25 cellular contexts compared by ENCODE assay signal in genomic region chr7:17654940-17655339, GRCh38.
DNase-seq lines count a peak whose midpoint lies in the region; ATAC-seq and TF ChIP-seq lines count a peak whose summit lies in the region.
"Had no signal": no experiment of that assay in that cellular context is flagged by ENCODE, and none has a peak within 500 bp of the region (broad histone marks: within the 10 kb centered on the region; RNA-seq: fewer than 3 reads in every experiment).

No MANE protein-coding gene starts in this region.

- peaks cover 0 to 32% (median 11%) of the 10 kb centered on the region in 11 experiments; a peak in 14 of 22 replicates for H3K9me3 ChIP-seq in BLaER1 treated with 17β-estradiol and CSF1 and Interleukin-3, amounts not matched to agents 10 nM and 100 nM (replicated peaks in 1 of 11)
- no peaks in the 10 kb centered on the region for H3K9me3 ChIP-seq in osteoblast (ENCODE audit: low read depth, low read length)
- H3K9me3 ChIP-seq: ascending aorta, SJCRH30, suprapubic skin had no signal

- H3K36me3 ChIP-seq in BLaER1 treated with 17β-estradiol and CSF1 and Interleukin-3, amounts not matched to agents 10 nM and 100 nM: no peaks in the 10 kb centered on the region
- H3K36me3 ChIP-seq in KMS-11 (ENCODE audit: insufficient read depth) (no peaks in the 10 kb centered on the region), osteoblast (ENCODE audit: insufficient read depth, low read length) (no peaks in the 10 kb centered on the region)
- H3K36me3 ChIP-seq: ascending aorta, heart left ventricle, SJCRH30, suprapubic skin had no signal

- peaks cover 6 to 47% (median 10%) of the 10 kb centered on the region in 10 experiments; a peak in 16 of 20 replicates for H3K4me1 ChIP-seq in BLaER1 treated with 17β-estradiol and CSF1 and Interleukin-3, amounts not matched to agents 10 nM and 100 nM
- peaks cover 62% of the 10 kb centered on the region for H3K4me1 ChIP-seq in KMS-11 (ENCODE audit: low read depth, poor library complexity, severe bottlenecking)
- H3K4me1 ChIP-seq in osteoblast (ENCODE audit: insufficient read depth, low read length): peaks cover 20% of the 10 kb centered on the region

- H3K4me3 ChIP-seq in BLaER1 treated with 17β-estradiol and CSF1 and Interleukin-3, amounts not matched to agents 10 nM and 100 nM: no peak overlapping the region
- H3K4me3 ChIP-seq in KMS-11 (IDR thresholded peaks at IDR 0.05; ENCODE audit: insufficient read depth, low read depth, low read length) (no peak overlapping the region), osteoblast (ENCODE audit: insufficient read depth, low read length) (no peak overlapping the region)
- H3K4me3 ChIP-seq: ascending aorta, heart left ventricle, SJCRH30, suprapubic skin had no signal

- peak overlapping the region; percentile 60 for H2AFZ ChIP-seq in KMS-11 (ENCODE audit: low read depth)
- H2AFZ ChIP-seq in osteoblast (ENCODE audit: low read length): peak overlapping the region; percentile 19

- no peak for ATAC-seq in GM18909 (IDR thresholded peaks at IDR 0.05; ENCODE audit: poor library complexity, unreplicated experiment)
- no peak for ATAC-seq in HG02642 (IDR thresholded peaks at IDR 0.05; ENCODE audit: poor library complexity, unreplicated experiment)
- ATAC-seq: activated CD8-positive, alpha-beta T cell treated with anti-CD3 and anti-CD28 coated beads, Interleukin-2, amount 10 ng/mL, durations not matched to agents 7 days and 5 days; CD8-positive, alpha-beta T cell; effector memory CD8-positive, alpha-beta T cell; heart left ventricle; natural killer cell had no signal

- peak overlapping the region in 3 of 11 experiments; percentile 60 to 68 (median 64); a peak in 5 of 22 replicates for H3K9ac ChIP-seq in BLaER1 treated with 17β-estradiol and CSF1 and Interleukin-3, amounts not matched to agents 10 nM and 100 nM
- H3K9ac ChIP-seq in KMS-11: peak overlapping the region; percentile 62; the same call in 1 of the 2 replicates

- H3K27ac ChIP-seq in BLaER1 treated with 17β-estradiol and CSF1 and Interleukin-3, amounts not matched to agents 10 nM and 100 nM: peak overlapping the region in 4 of 11 experiments; percentile 48 to 84 (median 75); a peak in 7 of 22 replicates
- H3K27ac ChIP-seq in KMS-11 (peak overlapping the region; percentile 98), osteoblast (ENCODE audit: low read depth, low read length) (no peak overlapping the region)
- H3K27ac ChIP-seq: ascending aorta, SJCRH30, suprapubic skin had no signal

- no peak for TF ChIP-seq CTCF in KMS-11 (conservative IDR thresholded peaks at IDR 0.05; ENCODE audit: low read depth, low read length)
- TF ChIP-seq CTCF in osteoblast (IDR thresholded peaks at IDR 0.05; ENCODE audit: extremely low read depth, low read depth, low read length): no peak

- no peaks in the 10 kb centered on the region for H3K27me3 ChIP-seq in BLaER1 treated with 17β-estradiol and CSF1 and Interleukin-3, amounts not matched to agents 10 nM and 100 nM
- no peaks in the 10 kb centered on the region for H3K27me3 ChIP-seq in KMS-11 (ENCODE audit: insufficient read depth, low read depth)
- H3K27me3 ChIP-seq in osteoblast (ENCODE audit: insufficient read depth, low read length): no peaks in the 10 kb centered on the region
- H3K27me3 ChIP-seq: ascending aorta, heart left ventricle, SJCRH30, suprapubic skin had no signal

- H3K4me2 ChIP-seq in BLaER1 treated with 17β-estradiol and CSF1 and Interleukin-3, amounts not matched to agents 10 nM and 100 nM: peak overlapping the region; percentile 10 to 85 (median 47); a peak in 18 of 22 replicates
- peak overlapping the region; percentile 47 for H3K4me2 ChIP-seq in KMS-11
- H3K4me2 ChIP-seq in osteoblast (ENCODE audit: insufficient read depth, low read length): no peak overlapping the region

- H3K79me2 ChIP-seq in KMS-11 (ENCODE audit: insufficient read depth, low read depth) (no peaks in the 10 kb centered on the region), osteoblast (ENCODE audit: insufficient read depth, low read length) (no peaks in the 10 kb centered on the region)

- DNase-seq in dermis blood vessel endothelial cell (peak; percentile 8), osteoblast (ENCODE audit: insufficient read length, low spot score, missing footprints) (no peak), DMS 273 treated with DMSO at 0.1 percent for 48 hours (lab: John Stamatoyannopoulos, UW) (no peak), NCI-H1048 (lab: John Stamatoyannopoulos, UW) (no peak)
- DNase-seq: activated B cell treated with CpG ODN at 0.5 μM for 24 hours; activated CD8-positive, alpha-beta T cell treated with anti-CD3 and anti-CD28 coated beads, Interleukin-2, amount 10 ng/mL, durations not matched to agents 7 days and 5 days; activated naive CD4-positive, alpha-beta T cell treated with anti-CD3 and anti-CD28 coated beads, Interleukin-2, amount 50 U/mL, for 16 hours; activated T-cell treated with anti-CD3 and anti-CD28 coated beads, Interleukin-2, amount 50 U/mL, for 48 hours; CD8-positive, alpha-beta T cell; cerebellar nuclear complex; DND-41; effector memory CD8-positive, alpha-beta T cell; heart left ventricle; Karpas-422; kidney; natural killer cell; OCI-M1; stimulated activated CD4-positive, alpha-beta T cell treated with anti-CD3 and anti-CD28 coated beads, Interleukin-12 subunit alpha, Interleukin-12 subunit beta, amount 100 ng/mL, for 4 hours had no signal

- no peaks in the 10 kb centered on the region for H4K20me1 ChIP-seq in BLaER1 treated with 17β-estradiol and CSF1 and Interleukin-3, amounts not matched to agents 10 nM and 100 nM
- no peaks in the 10 kb centered on the region for H4K20me1 ChIP-seq in KMS-11 (ENCODE audit: insufficient read depth)
- H4K20me1 ChIP-seq in osteoblast (ENCODE audit: insufficient read depth, low read length): no peaks in the 10 kb centered on the region
